1 cellular context compared by ENCODE assay signal in genomic region chr2:75570024-75570947, GRCh38.
A peak's percentile ranks its signal among the peaks of the same experiment; 100 is the strongest.
TF ChIP-seq lines count a peak whose summit lies in the region.

No MANE protein-coding gene starts in this region.

TF ChIP-seq in HepG2, 621 proteins besides CTCF, POLR2A, EP300 and RAD21 (continues in another document):
- TF ChIP-seq MTERF4 (CRISPR knock-in tag; IDR thresholded peaks at IDR 0.05) (peak; percentile 68; the same call in 1 of the 2 replicates), ZNF710 (CRISPR knock-in tag; IDR thresholded peaks at IDR 0.05; ENCODE audit: borderline replicate concordance) (0 out of 2 replicates have a peak, but pooled peaks have one; percentile 65), MAX (IDR thresholded peaks at IDR 0.05) (no peak), ZNF605 (CRISPR knock-in tag; IDR thresholded peaks at IDR 0.05) (peak; percentile 66), SP5 (CRISPR knock-in tag; IDR thresholded peaks at IDR 0.05; ENCODE audit: borderline replicate concordance, low read depth) (0 out of 2 replicates have a peak, but pooled peaks have one; percentile 14), ZNF318 (CRISPR knock-in tag; IDR thresholded peaks at IDR 0.05) (no peak), TEAD3 (CRISPR knock-in tag; optimal IDR thresholded peaks at IDR 0.05; ENCODE audit: borderline replicate concordance) (peak; percentile 26), FOXA1 (IDR thresholded peaks at IDR 0.05) (no peak), FOXA1 (CRISPR knock-in tag; IDR thresholded peaks at IDR 0.05) (no peak), ZNF687 (CRISPR knock-in tag; IDR thresholded peaks at IDR 0.05) (no peak), SNRNP70 (IDR thresholded peaks at IDR 0.05; ENCODE audit: low read depth, low read length) (no peak), SIN3B (IDR thresholded peaks at IDR 0.05; ENCODE audit: low read length) (no peak), ZNF775 (CRISPR knock-in tag; IDR thresholded peaks at IDR 0.05; ENCODE audit: borderline replicate concordance) (peak; percentile 43; the same call in 1 of the 2 replicates), ZMYM4 (CRISPR knock-in tag; IDR thresholded peaks at IDR 0.05) (0 out of 2 replicates have a peak, but pooled peaks have one; percentile 6), RNF2 (conservative IDR thresholded peaks at IDR 0.05; ENCODE audit: low read depth) (no peak), ZBTB25 (CRISPR knock-in tag; IDR thresholded peaks at IDR 0.05) (no peak), ZSCAN5A (CRISPR knock-in tag; IDR thresholded peaks at IDR 0.05; ENCODE audit: borderline replicate concordance) (no peak), ZBTB49 (CRISPR knock-in tag; IDR thresholded peaks at IDR 0.05; ENCODE audit: borderline replicate concordance) (0 out of 2 replicates have a peak, but pooled peaks have one; percentile 16), ZNF703 (CRISPR knock-in tag; IDR thresholded peaks at IDR 0.05; ENCODE audit: borderline replicate concordance) (no peak), AFF4 (CRISPR knock-in tag; IDR thresholded peaks at IDR 0.05) (no peak), GATAD2A (CRISPR knock-in tag; IDR thresholded peaks at IDR 0.05) (0 out of 2 replicates have a peak, but pooled peaks have one; percentile 16), NFYB (CRISPR knock-in tag; IDR thresholded peaks at IDR 0.05) (no peak), ZNF564 (CRISPR knock-in tag; IDR thresholded peaks at IDR 0.05) (0 out of 2 replicates have a peak, but pooled peaks have one; percentile 49), ZNF343 (CRISPR knock-in tag; IDR thresholded peaks at IDR 0.05) (0 out of 2 replicates have a peak, but pooled peaks have one; percentile 22), REL (CRISPR knock-in tag; conservative IDR thresholded peaks at IDR 0.05) (no peak), TMF1 (CRISPR knock-in tag; IDR thresholded peaks at IDR 0.05; ENCODE audit: low read depth) (no peak), FOXA3 (CRISPR knock-in tag; IDR thresholded peaks at IDR 0.05) (0 out of 2 replicates have a peak, but pooled peaks have one; percentile 4)
